In genomic region chr3:119362940-119363725, GRCh38 we compare ENCODE assay signal across 26 cellular contexts.
"Had no signal": no experiment of that assay in that cellular context is flagged by ENCODE, and none has a peak within 500 bp of the region (broad histone marks: within the 10 kb centered on the region; RNA-seq: fewer than 3 reads in every experiment).

No MANE protein-coding gene starts in this region.

- FAIRE-seq: colon, endothelial cell of umbilical vein, frontal cortex, kidney had no signal

- H3K4me1 ChIP-seq: foreskin keratinocyte had no signal

- H3K9me3 ChIP-seq: esophagus muscularis mucosa, gastroesophageal sphincter, heart left ventricle had no signal

- ATAC-seq: foreskin keratinocyte; gastroesophageal sphincter; left colon; left lobe of liver; left ventricle myocardium superior; naive thymus-derived CD4-positive, alpha-beta T cell had no signal

- DNase-seq: dermis blood vessel endothelial cell; dorsolateral prefrontal cortex; effector CD4-positive, alpha-beta T cell; effector memory CD4-positive, alpha-beta T cell; foreskin keratinocyte; heart left ventricle; hypothalamus; immature natural killer cell; islet precursor cell; kidney; kidney glomerular epithelial cell; left colon; left ventricle myocardium superior; mammary epithelial cell; mesendoderm; midbrain; naive thymus-derived CD4-positive, alpha-beta T cell had no signal

- H3K27me3 ChIP-seq: dorsolateral prefrontal cortex, esophagus muscularis mucosa, foreskin keratinocyte, gastroesophageal sphincter, heart left ventricle, hepatocyte had no signal

- H3K4me3 ChIP-seq: coronary artery, dorsolateral prefrontal cortex, esophagus muscularis mucosa, gastroesophageal sphincter, heart left ventricle, hepatocyte, lung had no signal

- H3K27ac ChIP-seq: coronary artery, dorsolateral prefrontal cortex, esophagus muscularis mucosa, foreskin keratinocyte, gastroesophageal sphincter, heart left ventricle, hepatocyte had no signal
